Comparison of ENCODE assay signal across 8 cellular contexts in the genomic region with DNA sequence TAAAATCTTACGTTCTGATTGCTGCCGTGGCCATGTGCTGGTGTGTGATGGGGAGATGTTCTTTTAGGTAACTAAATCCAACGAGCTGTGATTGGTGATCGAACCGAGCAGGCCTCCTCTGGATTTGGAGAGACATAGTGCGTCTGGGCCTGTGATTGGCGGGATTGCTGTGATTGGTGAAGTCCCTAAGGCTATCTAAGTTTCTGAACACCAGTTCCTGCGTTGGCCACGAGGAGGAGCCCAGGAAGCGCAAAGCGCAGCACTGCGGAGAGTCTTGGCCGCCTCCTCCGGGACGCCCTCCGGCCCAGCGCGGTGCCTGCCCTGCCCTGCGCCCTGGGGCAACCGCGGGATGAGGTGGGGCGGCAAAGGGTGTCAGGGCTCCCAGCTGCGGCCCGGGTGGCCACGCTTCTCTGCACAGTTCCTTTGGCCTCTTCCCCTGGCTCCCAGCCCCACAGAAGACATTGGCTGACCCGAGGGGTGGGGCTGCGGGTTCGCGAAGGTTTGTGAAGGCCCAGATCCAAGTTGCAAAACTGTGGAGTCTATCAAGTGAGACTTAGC. TPM values are rescaled to one million over a fixed set of nuclear protein-coding genes. Genes with fewer than 3 reads are reported as not detected.
DNase-seq lines count a peak whose midpoint lies in the region; ATAC-seq and TF ChIP-seq lines count a peak whose summit lies in the region.

No MANE protein-coding gene starts in this region.

- no peak overlapping the region for H3K27ac Mint-ChIP-seq in activated T-helper 17 cell treated with anti-CD3 and anti-CD28 coated beads, Interleukin-2, amount 50 U/mL, for 72 hours

- H3K4me3 ChIP-seq in RWPE2 (ENCODE audit: severe bottlenecking) (no peak overlapping the region), gastroesophageal sphincter (no peak overlapping the region), thyroid gland (replicated peaks in 1 of 3) (no peak overlapping the region)

- no peak overlapping the region for H3K27ac ChIP-seq in RWPE2 (ENCODE audit: poor library complexity, severe bottlenecking)
- no peak overlapping the region for H3K27ac ChIP-seq in gastroesophageal sphincter
- no peak overlapping the region for H3K27ac ChIP-seq in thyroid gland

- H3K4me1 ChIP-seq in RWPE2 (ENCODE audit: insufficient read depth, poor library complexity, severe bottlenecking) (peaks cover 4% of the 10 kb centered on the region), gastroesophageal sphincter (peaks cover 0 to 8% (median 4%) of the 10 kb centered on the region in 3 donors), thyroid gland (peaks cover 0 to 5% of the 10 kb centered on the region in 2 donors)

- TF ChIP-seq POLR2A in gastroesophageal sphincter (IDR thresholded peaks at IDR 0.05) (no peak), thyroid gland (IDR thresholded peaks at IDR 0.05) (no peak)

- no peaks in the 10 kb centered on the region for H3K9me3 Mint-ChIP-seq in activated T-helper 17 cell treated with anti-CD3 and anti-CD28 coated beads, Interleukin-2, amount 50 U/mL, for 72 hours

- intact Hi-C loops in thyroid gland (cut with DNase I), result loop anchor here (5.0 to 10.0 kb wide), 2 partner anchors 174 to 229 kb away; a partner anchor contains a TSS

- H3K9me3 ChIP-seq in RWPE2 (ENCODE audit: severe bottlenecking) (no peaks in the 10 kb centered on the region), gastroesophageal sphincter (no peaks in the 10 kb centered on the region), thyroid gland (no peaks in the 10 kb centered on the region)

- peak overlapping the region; percentile 47 for H3K4me3 Mint-ChIP-seq in activated T-helper 17 cell treated with anti-CD3 and anti-CD28 coated beads, Interleukin-2, amount 50 U/mL, for 72 hours

- H3K4me1 Mint-ChIP-seq in activated T-helper 17 cell treated with anti-CD3 and anti-CD28 coated beads, Interleukin-2, amount 50 U/mL, for 72 hours, result peaks cover 9% of the 10 kb centered on the region

- ATAC-seq in RWPE2 (ENCODE audit: low read depth) (peak; percentile 84), gastroesophageal sphincter (peak; percentile 57), omental fat pad (ENCODE audit: low FRiP score) (peak; percentile 68), GM19324 (IDR thresholded peaks at IDR 0.05; ENCODE audit: low FRiP score, unreplicated experiment) (no peak)
- peak; percentile 91 for ATAC-seq in activated T-helper 17 cell treated with anti-CD3 and anti-CD28 coated beads, Interleukin-2, amount 50 U/mL, for 72 hours (replicated peaks)

- H3K36me3 Mint-ChIP-seq in activated T-helper 17 cell treated with anti-CD3 and anti-CD28 coated beads, Interleukin-2, amount 50 U/mL, for 72 hours (ENCODE audit: low read depth), result no peaks in the 10 kb centered on the region

- H3K27me3 Mint-ChIP-seq in activated T-helper 17 cell treated with anti-CD3 and anti-CD28 coated beads, Interleukin-2, amount 50 U/mL, for 72 hours, result peaks cover 10% of the 10 kb centered on the region

- H3K36me3 ChIP-seq in RWPE2 (ENCODE audit: low read depth) (no peaks in the 10 kb centered on the region), gastroesophageal sphincter (no peaks in the 10 kb centered on the region), thyroid gland (no peaks in the 10 kb centered on the region)

- TF ChIP-seq RAD21 in Ishikawa (IDR thresholded peaks at IDR 0.05; ENCODE audit: low read depth), result peak; percentile 95

- 8% methylated on average over 2 of the region's 29 CpGs; no CpG with 5 or more reads in 1 of the 2 donors for WGBS in gastroesophageal sphincter (ENCODE audit: low coverage in 1 of 2), 2 donors
- 10 to 13% methylated on average over 11 of the region's 29 CpGs for WGBS in thyroid gland, 2 donors

- TF ChIP-seq CTCF in GM13976 (IDR thresholded peaks at IDR 0.05; ENCODE audit: borderline replicate concordance, control extremely low read depth, extremely low read depth, insufficient read depth, missing control alignments), result peak; percentile 86
- TF ChIP-seq CTCF in RWPE2 (IDR thresholded peaks at IDR 0.05; ENCODE audit: poor library complexity, severe bottlenecking), result peak; percentile 100
- TF ChIP-seq CTCF in gastroesophageal sphincter (IDR thresholded peaks at IDR 0.05), result peak; percentile 48 to 76 (median 52)
- TF ChIP-seq CTCF in omental fat pad (IDR thresholded peaks at IDR 0.05), result peak in 1 of 3 donors; percentile 13
- peak; percentile 44 to 74 (median 62) for TF ChIP-seq CTCF in thyroid gland (IDR thresholded peaks at IDR 0.05)

- peak; percentile 88 for DNase-seq in GM13976 (ENCODE audit: low spot score)
- peak; percentile 91 for DNase-seq in RWPE2 (ENCODE audit: low spot score)
- no peak for DNase-seq in omental fat pad (ENCODE audit: low spot score)
- DNase-seq in thyroid gland, result peak; percentile 56 to 61

- H3K27me3 ChIP-seq in RWPE2 (ENCODE audit: insufficient read depth, poor library complexity, severe bottlenecking) (no peaks in the 10 kb centered on the region), gastroesophageal sphincter (peaks cover 63% of the 10 kb centered on the region), thyroid gland (no peaks in the 10 kb centered on the region)

- in situ Hi-C loops in GM13976 (cut with MboI; ENCODE audit: low sequenced_read_pairs, unreplicated experiment), result no loop called here

- TF ChIP-seq EP300 in Ishikawa (IDR thresholded peaks at IDR 0.05; ENCODE audit: borderline replicate concordance) (no peak; the same call in 1 of the 2 replicates), gastroesophageal sphincter (IDR thresholded peaks at IDR 0.05) (no peak)

TF ChIP-seq in Ishikawa, 13 proteins besides CTCF, POLR2A, EP300 and RAD21:
- no peak for TF ChIP-seq TAF1 (IDR thresholded peaks at IDR 0.05; ENCODE audit: low read depth)
- 0 out of 2 replicates have a peak, but pooled peaks have one; percentile 18 for TF ChIP-seq TEAD4 (IDR thresholded peaks at IDR 0.05)
- TF ChIP-seq FOXM1 (IDR thresholded peaks at IDR 0.05; ENCODE audit: borderline replicate concordance, low read depth), result no peak
- TF ChIP-seq NFIC (IDR thresholded peaks at IDR 0.05), result no peak

RNA-seq across cellular contexts. Expression of a gene that starts 33.0 kb away (rescaled TPM):
- not detected for total RNA-seq in activated T-helper 17 cell treated with anti-CD3 and anti-CD28 coated beads, Interleukin-2, amount 50 U/mL, for 72 hours
- not detected for total RNA-seq in gastroesophageal sphincter
- not detected for total RNA-seq in omental fat pad
- total RNA-seq in thyroid gland, result not detected

RNA-seq across cellular contexts. Expression of a gene that starts 51.7 kb away (rescaled TPM):
- not detected for total RNA-seq in activated T-helper 17 cell treated with anti-CD3 and anti-CD28 coated beads, Interleukin-2, amount 50 U/mL, for 72 hours
- total RNA-seq in gastroesophageal sphincter (not detected), omental fat pad (not detected), thyroid gland (not detected)
